In genomic region chr1:205775015-205775716, GRCh38 we compare ENCODE assay signal across 8 cellular contexts. TPM values are rescaled to one million over a fixed set of nuclear protein-coding genes. Genes with fewer than 3 reads are reported as not detected.
DNase-seq lines count a peak whose midpoint lies in the region; ATAC-seq lines count a peak whose summit lies in the region.

Gene RAB29, minus strand, starts transcription at chr1:205775482. Its CDS starts 526 bp downstream, at chr1:205774956.

- in situ Hi-C loops in endometrial microvascular endothelial cells (cut with HindIII; ENCODE audit: inconsistent ontology term, low pct_unique_long_range_greater_than_20kb, low sequenced_read_pairs), result loop anchor here (25.0 kb wide), 1 partner anchor 337 kb away; the partner anchor contains the start of gene AVPR1B

- no peaks in the 10 kb centered on the region for H3K9me3 ChIP-seq in CD8-positive, alpha-beta memory T cell (ENCODE audit: low read length)

- peak within 1 kb of the TSS; percentile 95 to 100 (median 99) for H3K27ac Mint-ChIP-seq in CD8-positive, alpha-beta memory T cell

- peaks cover 57 to 64% (median 62%) of the 10 kb centered on the region in 3 donors for H3K4me1 Mint-ChIP-seq in CD8-positive, alpha-beta memory T cell

- peaks cover 0 to 2% of the 10 kb centered on the region in 2 donors for H3K27me3 Mint-ChIP-seq in CD8-positive, alpha-beta memory T cell

- H3K9me3 Mint-ChIP-seq in CD8-positive, alpha-beta memory T cell, result no peaks in the 10 kb centered on the region

- peaks cover 0 to 44% (median 7%) of the 10 kb centered on the region in 3 donors for H3K36me3 Mint-ChIP-seq in CD8-positive, alpha-beta memory T cell

- no peaks in the 10 kb centered on the region for H3K27me3 ChIP-seq in CD8-positive, alpha-beta memory T cell (ENCODE audit: insufficient read depth, low read length, poor library complexity, severe bottlenecking)

- H3K27ac ChIP-seq in CD8-positive, alpha-beta memory T cell (ENCODE audit: low read depth, low read length), result peak within 1 kb of the TSS; percentile 90

- H3K4me3 Mint-ChIP-seq in CD8-positive, alpha-beta memory T cell, result peak within 1 kb of the TSS; percentile 89 to 99 (median 97)

- peak; percentile 41 for ATAC-seq in GM19468 (IDR thresholded peaks at IDR 0.05; ENCODE audit: extremely low read depth, unreplicated experiment)

- H3K4me3 ChIP-seq in CD8-positive, alpha-beta memory T cell (ENCODE audit: low read length), result peak within 1 kb of the TSS; percentile 84

- peaks cover 41% of the 10 kb centered on the region for H3K4me1 ChIP-seq in CD8-positive, alpha-beta memory T cell (ENCODE audit: insufficient read depth, low read length)

- DNase-seq in CD8-positive, alpha-beta memory T cell, result peak; percentile 80 to 92 (median 89)
- DNase-seq in HT-29 (ENCODE audit: low spot score) (peak; percentile 67), NOMO-1 treated with DMSO at 0.1 percent for 48 hours (lab: John Stamatoyannopoulos, UW; ENCODE audit: unreplicated experiment) (peak; percentile 83), mesenteric fat pad (ENCODE audit: low spot score) (no peak)
- peak; percentile 57 to 63 (median 60) for DNase-seq in activated CD8-positive, alpha-beta memory T cell treated with anti-CD3 and anti-CD28 coated beads for 48 hours (ENCODE audit: low read depth in 2 of 3, low spot score in 2 of 3)
- peak; percentile 75 for DNase-seq in stimulated activated CD8-positive, alpha-beta memory T cell treated with anti-CD3 and anti-CD28 coated beads, Interleukin-15, amount 100 ng/mL, for 1 hour (ENCODE audit: low read depth)

- H3K36me3 ChIP-seq in CD8-positive, alpha-beta memory T cell (ENCODE audit: insufficient read depth, low read length), result peaks cover 5% of the 10 kb centered on the region

- CTCF ChIA-PET in CD8-positive, alpha-beta memory T cell (lab: Charles Lee), result interaction anchor here (0.8 to 3.7 kb wide), 5 partner anchors 10 to 331 kb away, joined by 3 to 15 read pairs (median 4); no protein-coding TSS in a partner anchor

- POLR2A ChIA-PET in CD8-positive, alpha-beta memory T cell (lab: Charles Lee), result interaction anchor here (0.6 to 4.6 kb wide), 11 partner anchors 22 to 183 kb away, joined by 3 to 74 read pairs (median 4); partner anchors contain the start of gene NUCKS1

RNA-seq across cellular contexts. Expression of gene RAB29, which starts in this region (rescaled TPM):
- total RNA-seq in CD8-positive, alpha-beta memory T cell, result 10 to 100 TPM; 37.1 to 39.7 TPM
- 169 TPM for polyA plus RNA-seq in CD8-positive, alpha-beta memory T cell
- total RNA-seq in HT-29 (2014; rRNA removed; shearing (Covaris generic)), result 3.6 and 4.7 TPM in 2 replicates
- total RNA-seq in endometrial microvascular endothelial cells (ENCODE audit: inconsistent ontology term) (29.9 TPM), mesenteric fat pad (37.3 TPM)
